9 cellular contexts compared by ENCODE assay signal in genomic region chr19:47176627-47177090, GRCh38. TPM values are rescaled to one million over a fixed set of nuclear protein-coding genes. Genes with fewer than 3 reads are reported as not detected.
DNase-seq lines count a peak whose midpoint lies in the region; ATAC-seq and TF ChIP-seq lines count a peak whose summit lies in the region.
"Had no signal": no experiment of that assay in that cellular context is flagged by ENCODE, and none has a peak within 500 bp of the region (broad histone marks: within the 10 kb centered on the region; RNA-seq: fewer than 3 reads in every experiment).

No MANE protein-coding gene starts in this region.

- no peaks in the 10 kb centered on the region for H4K20me1 ChIP-seq in fibroblast of lung (ENCODE audit: control insufficient read depth, extremely low read depth, insufficient read depth, low read length)

- H3K27ac Mint-ChIP-seq in activated CD8-positive, alpha-beta T cell treated with anti-CD3 and anti-CD28 coated beads, Interleukin-2, amount 10 ng/mL, durations not matched to agents 7 days and 5 days: peak overlapping the region; percentile 74

- no peak overlapping the region for H3K4me3 ChIP-seq in fibroblast of lung (replicated peaks in 1 of 4; ENCODE audit: control extremely low read depth in 1 of 4, insufficient read depth in 1 of 4, low read depth in 3 of 4, low read length in 4 of 4)
- H3K4me3 ChIP-seq in skin epidermis: no peak overlapping the region

- H3K4me3 Mint-ChIP-seq in activated CD8-positive, alpha-beta T cell treated with anti-CD3 and anti-CD28 coated beads, Interleukin-2, amount 10 ng/mL, durations not matched to agents 7 days and 5 days: peak overlapping the region; percentile 17

- no peak overlapping the region for H3K4me2 ChIP-seq in fibroblast of lung (ENCODE audit: extremely low read depth, insufficient read depth, low read length)

- H3K4me1 ChIP-seq in fibroblast of lung (ENCODE audit: control insufficient read depth, extremely low read depth, insufficient read depth, low read length): peaks cover 4% of the 10 kb centered on the region

- H3K27ac ChIP-seq in fibroblast of lung (ENCODE audit: insufficient read depth, low read length): no peak overlapping the region
- peak overlapping the region in 12 of 21 experiments; percentile 4 to 86 (median 51) for H3K27ac ChIP-seq in skin epidermis
- H3K27ac ChIP-seq: VCaP had no signal

- peaks cover 61% of the 10 kb centered on the region for H3K36me3 Mint-ChIP-seq in activated CD8-positive, alpha-beta T cell treated with anti-CD3 and anti-CD28 coated beads, Interleukin-2, amount 10 ng/mL, durations not matched to agents 7 days and 5 days (ENCODE audit: low read depth)

- no peak overlapping the region for H2AFZ ChIP-seq in fibroblast of lung (ENCODE audit: low read length)

- H3K27me3 Mint-ChIP-seq in activated CD8-positive, alpha-beta T cell treated with anti-CD3 and anti-CD28 coated beads, Interleukin-2, amount 10 ng/mL, durations not matched to agents 7 days and 5 days (ENCODE audit: low read depth): no peaks in the 10 kb centered on the region

- no peak overlapping the region for H3K9ac ChIP-seq in fibroblast of lung (ENCODE audit: insufficient read depth, low read length)

- H3K27me3 ChIP-seq in fibroblast of lung (ENCODE audit: control insufficient read depth, insufficient read depth, low read length): no peaks in the 10 kb centered on the region

- H3K4me1 Mint-ChIP-seq in activated CD8-positive, alpha-beta T cell treated with anti-CD3 and anti-CD28 coated beads, Interleukin-2, amount 10 ng/mL, durations not matched to agents 7 days and 5 days (ENCODE audit: low read depth): peaks cover 54% of the 10 kb centered on the region

- TF ChIP-seq CTCF in fibroblast of lung (conservative IDR thresholded peaks at IDR 0.05 in 1 of 2, IDR thresholded peaks at IDR 0.05 in 1 of 2; ENCODE audit: low read depth in 1 of 2, low read length in 2 of 2): no peak

- POLR2A ChIA-PET in activated CD8-positive, alpha-beta T cell treated with anti-CD3 and anti-CD28 coated beads, Interleukin-2, amount 10 ng/mL, durations not matched to agents 7 days and 5 days (lab: Charles Lee): interaction anchor here (0.8 to 3.5 kb wide), 6 partner anchors 8 to 63 kb away, joined by 3 to 12 read pairs (median 4); partner anchors contain the start of gene ZC3H4

- H3K79me2 ChIP-seq in fibroblast of lung (ENCODE audit: control insufficient read depth, insufficient read depth, low read length): peaks cover 9% of the 10 kb centered on the region

- H3K9me3 Mint-ChIP-seq in activated CD8-positive, alpha-beta T cell treated with anti-CD3 and anti-CD28 coated beads, Interleukin-2, amount 10 ng/mL, durations not matched to agents 7 days and 5 days (ENCODE audit: insufficient read depth): no peaks in the 10 kb centered on the region

- H3K36me3 ChIP-seq in fibroblast of lung (ENCODE audit: control insufficient read depth, insufficient read depth, low read length): peaks cover 4% of the 10 kb centered on the region

- CTCF ChIA-PET in activated CD8-positive, alpha-beta T cell treated with anti-CD3 and anti-CD28 coated beads, Interleukin-2, amount 10 ng/mL, durations not matched to agents 7 days and 5 days (lab: Charles Lee): interaction anchor here (1.2 to 3.2 kb wide), 10 partner anchors 10 to 164 kb away, joined by 3 to 23 read pairs (median 8); no protein-coding TSS in a partner anchor

- peak; percentile 73 for ATAC-seq in activated CD8-positive, alpha-beta T cell treated with anti-CD3 and anti-CD28 coated beads, Interleukin-2, amount 10 ng/mL, durations not matched to agents 7 days and 5 days
- ATAC-seq in GM21576 (IDR thresholded peaks at IDR 0.05; ENCODE audit: unreplicated experiment) (no peak), GM19324 (IDR thresholded peaks at IDR 0.05; ENCODE audit: low FRiP score, unreplicated experiment) (no peak), GM18519 (IDR thresholded peaks at IDR 0.05; ENCODE audit: low FRiP score, unreplicated experiment) (no peak)

- DNase-seq in GM03348 (ENCODE audit: low spot score) (peak; percentile 60), fibroblast of lung (ENCODE audit: low read depth in 2 of 2) (peak; percentile 83 to 96), OCI-M1 (lab: John Stamatoyannopoulos, UW) (no peak)
- DNase-seq in activated CD8-positive, alpha-beta T cell treated with anti-CD3 and anti-CD28 coated beads, Interleukin-2, amount 10 ng/mL, durations not matched to agents 7 days and 5 days: peak; percentile 41

- no peaks in the 10 kb centered on the region for H3K9me3 ChIP-seq in fibroblast of lung (ENCODE audit: control insufficient read depth, insufficient read depth, low read depth, low read length)

RNA-seq across cellular contexts. Expression of gene SAE1, which starts 46.0 kb away (rescaled TPM):
- total RNA-seq in activated CD8-positive, alpha-beta T cell treated with anti-CD3 and anti-CD28 coated beads, Interleukin-2, amount 10 ng/mL, durations not matched to agents 7 days and 5 days: 100 to 1,000 TPM; 165 to 175 TPM
- total RNA-seq in fibroblast of lung: 80.9 and 97.9 TPM in 2 replicates
- 152 and 218 TPM in 2 replicates for polyA plus RNA-seq in fibroblast of lung
- polyA plus RNA-seq in fibroblast of lung (2012): 123 and 184 TPM in 2 replicates
- polyA minus RNA-seq in fibroblast of lung (ENCODE audit: low replicate concordance): 69.5 and 81.7 TPM in 2 replicates

RNA-seq across cellular contexts. Expression of gene BBC3, which starts 54.3 kb away (rescaled TPM):
- 10 to 100 TPM; 15.7 to 16.8 TPM for total RNA-seq in activated CD8-positive, alpha-beta T cell treated with anti-CD3 and anti-CD28 coated beads, Interleukin-2, amount 10 ng/mL, durations not matched to agents 7 days and 5 days
- total RNA-seq in fibroblast of lung: 37.7 and 38.3 TPM in 2 replicates
- polyA plus RNA-seq in fibroblast of lung: 1.4 and 2.4 TPM in 2 replicates
- polyA plus RNA-seq in fibroblast of lung (2012): 6.2 and 8.5 TPM in 2 replicates
- polyA minus RNA-seq in fibroblast of lung (ENCODE audit: low replicate concordance): 2.6 and 3.8 TPM in 2 replicates
